10 cellular contexts compared by ENCODE assay signal in genomic region chr3:177820683-177821316, GRCh38.
DNase-seq lines count a peak whose midpoint lies in the region; ATAC-seq and TF ChIP-seq lines count a peak whose summit lies in the region.
"Had no signal": no experiment of that assay in that cellular context is flagged by ENCODE, and none has a peak within 500 bp of the region (broad histone marks: within the 10 kb centered on the region; RNA-seq: fewer than 3 reads in every experiment).

No MANE protein-coding gene starts in this region.

- no peak for TF ChIP-seq POLR2A in tibial nerve (IDR thresholded peaks at IDR 0.05)

- peak overlapping the region; percentile 36 to 56 for H3K4me3 Mint-ChIP-seq in activated T-cell treated with anti-CD3 and anti-CD28 coated beads, Interleukin-2, amount 50 U/mL, for 72 hours
- peak overlapping the region; percentile 8 for H3K4me3 Mint-ChIP-seq in activated B cell treated with CpG ODN at 0.5 μM for 24 hours

- H3K4me1 Mint-ChIP-seq in activated T-cell treated with anti-CD3 and anti-CD28 coated beads, Interleukin-2, amount 50 U/mL, for 72 hours (ENCODE audit: low read depth) = peaks cover 32% of the 10 kb centered on the region
- peaks cover 20% of the 10 kb centered on the region for H3K4me1 Mint-ChIP-seq in activated B cell treated with CpG ODN at 0.5 μM for 24 hours

- 39 to 57% methylated on average over 2 of the region's 2 CpGs for WGBS in tibial nerve, 2 donors

- POLR2A ChIA-PET in activated B cell treated with CpG ODN at 0.5 μM for 24 hours (lab: Charles Lee) = interaction anchor here (1.1 kb wide), 1 partner anchor 9 kb away, joined by 3 read pairs; no protein-coding TSS in a partner anchor

- no peaks in the 10 kb centered on the region for H3K9me3 Mint-ChIP-seq in activated T-cell treated with anti-CD3 and anti-CD28 coated beads, Interleukin-2, amount 50 U/mL, for 72 hours
- no peaks in the 10 kb centered on the region for H3K9me3 Mint-ChIP-seq in activated B cell treated with CpG ODN at 0.5 μM for 24 hours

- H3K27me3 ChIP-seq in tibial nerve = no peaks in the 10 kb centered on the region
- H3K27me3 ChIP-seq: breast epithelium had no signal

- no peaks in the 10 kb centered on the region for H3K27me3 Mint-ChIP-seq in activated T-cell treated with anti-CD3 and anti-CD28 coated beads, Interleukin-2, amount 50 U/mL, for 72 hours (ENCODE audit: low read depth)
- no peaks in the 10 kb centered on the region for H3K27me3 Mint-ChIP-seq in activated B cell treated with CpG ODN at 0.5 μM for 24 hours

- no peak for ATAC-seq in activated T-cell treated with anti-CD3 and anti-CD28 coated beads, Interleukin-2, amount 50 U/mL, for 72 hours (replicated peaks in 1 of 2)
- ATAC-seq in HG03095 (IDR thresholded peaks at IDR 0.05; ENCODE audit: unreplicated experiment) (peak; percentile 79), activated B cell treated with CpG ODN at 0.5 μM for 24 hours (ENCODE audit: low read depth) (peak; percentile 56)

- CTCF ChIA-PET in activated B cell treated with CpG ODN at 0.5 μM for 24 hours (lab: Charles Lee) = no interaction called here

- H3K36me3 ChIP-seq in tibial nerve = no peaks in the 10 kb centered on the region
- H3K36me3 ChIP-seq: breast epithelium had no signal

- no peak overlapping the region for H3K4me3 ChIP-seq in tibial nerve
- H3K4me3 ChIP-seq: breast epithelium had no signal

- no peak for TF ChIP-seq CTCF in activated B cell treated with CpG ODN at 0.5 μM for 24 hours (IDR thresholded peaks at IDR 0.05)
- TF ChIP-seq CTCF in tibial nerve (IDR thresholded peaks at IDR 0.05) = no peak

- peaks cover 0 to 47% (median 14%) of the 10 kb centered on the region in 4 donors for H3K4me1 ChIP-seq in tibial nerve

- H3K36me3 Mint-ChIP-seq in activated T-cell treated with anti-CD3 and anti-CD28 coated beads, Interleukin-2, amount 50 U/mL, for 72 hours (ENCODE audit: insufficient read depth in 2 of 2) = no peaks in the 10 kb centered on the region
- H3K36me3 Mint-ChIP-seq in activated B cell treated with CpG ODN at 0.5 μM for 24 hours (ENCODE audit: low read depth) = no peaks in the 10 kb centered on the region

- H3K9me3 ChIP-seq in tibial nerve = no peaks in the 10 kb centered on the region
- H3K9me3 ChIP-seq: breast epithelium had no signal

- peak; percentile 55 to 74 for TF ChIP-seq EP300 in tibial nerve (IDR thresholded peaks at IDR 0.05)

- peak overlapping the region; percentile 22 for H3K27ac Mint-ChIP-seq in activated T-cell treated with anti-CD3 and anti-CD28 coated beads, Interleukin-2, amount 50 U/mL, for 72 hours
- H3K27ac Mint-ChIP-seq in activated B cell treated with CpG ODN at 0.5 μM for 24 hours = no peak overlapping the region

- no peak for DNase-seq in activated T-cell treated with anti-CD3 and anti-CD28 coated beads, Interleukin-2, amount 50 U/mL, for 72 hours
- DNase-seq in activated T-cell treated with anti-CD3 and anti-CD28 coated beads, Interleukin-2, amount 50 U/mL, for 48 hours = no peak
- DNase-seq in activated B cell treated with CpG ODN at 0.5 μM for 24 hours (no peak), tibial nerve (ENCODE audit: low spot score in 2 of 2) (no peak), cerebellum (ENCODE audit: low spot score) (no peak), NCI-H524 treated with DMSO at 0.1 percent for 48 hours (lab: John Stamatoyannopoulos, UW) (no peak), LoVo (ENCODE audit: low spot score) (no peak)
- DNase-seq: ACHN had no signal

- peak overlapping the region in 1 of 4 donors; percentile 13 for H3K27ac ChIP-seq in tibial nerve

- intact Hi-C loops in activated B cell treated with CpG ODN at 0.5 μM for 24 hours (cut with micrococcal nuclease) = no loop called here

Comparison
In these comparisons a context has a peak if more than half of its experiments do, and no peak if none do; other contexts are left out.
1. ATAC-seq: peak in HG03095 (single experiment) and activated B cell treated with CpG ODN at 0.5 μM for 24 hours (single experiment); none in activated T-cell treated with anti-CD3 and anti-CD28 coated beads, Interleukin-2, amount 50 U/mL, for 72 hours (0 of 2).